Comparison of ENCODE assay signal across 8 cellular contexts in the genomic region with DNA sequence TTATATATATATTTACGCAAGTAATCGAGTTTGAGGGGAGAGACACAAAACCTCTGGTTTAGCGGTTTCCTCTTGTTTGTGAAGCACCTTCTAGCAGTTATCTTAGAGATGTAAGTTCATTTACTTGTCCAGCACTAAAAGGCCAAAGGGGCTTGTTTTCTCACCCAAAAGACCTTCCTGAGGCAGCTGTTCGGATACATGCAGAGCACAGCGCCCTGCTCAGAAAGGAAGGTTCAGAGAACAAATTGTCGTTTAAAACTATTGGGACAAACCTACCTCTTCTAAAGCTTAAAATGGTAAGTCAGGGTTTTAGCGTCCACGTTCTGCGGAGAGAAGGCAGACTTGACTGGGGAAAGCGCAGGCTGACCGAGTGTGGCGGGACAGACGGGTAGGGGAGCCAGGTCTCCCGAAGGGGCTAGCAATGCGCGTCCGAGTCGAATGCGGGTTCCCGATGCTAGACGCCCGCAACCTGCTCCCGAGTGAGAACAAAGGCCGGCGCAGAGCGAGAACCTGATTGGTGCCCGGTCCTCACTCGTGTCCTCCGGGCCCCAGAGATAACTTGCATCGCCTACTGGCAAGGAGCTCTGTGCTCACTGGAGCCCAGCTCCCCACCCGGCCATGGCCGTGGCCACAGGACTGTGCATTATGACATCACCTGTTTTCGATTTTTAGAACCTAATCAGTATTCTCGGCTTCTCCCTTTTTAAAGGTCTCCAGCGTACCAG. TPM values are rescaled to one million over a fixed set of nuclear protein-coding genes. Genes with fewer than 3 reads are reported as not detected.
DNase-seq lines count a peak whose midpoint lies in the region; ATAC-seq, FAIRE-seq and TF ChIP-seq lines count a peak whose summit lies in the region.

No MANE protein-coding gene starts in this region.

- peak; percentile 29 for ATAC-seq in GM23338

- H3K4me1 ChIP-seq in GM23338 (ENCODE audit: insufficient read depth), result peaks cover 41% of the 10 kb centered on the region

- H2AFZ ChIP-seq in GM23338, result peak overlapping the region; percentile 72

- H3K36me3 Mint-ChIP-seq in GM23338 (ENCODE audit: low read depth), result no peaks in the 10 kb centered on the region
- H3K36me3 Mint-ChIP-seq in activated CD4-positive, alpha-beta memory T cell treated with anti-CD3 and anti-CD28 coated beads, Interleukin-2, amount 10 ng/mL, durations not matched to agents 7 days and 5 days (ENCODE audit: low read depth), result no peaks in the 10 kb centered on the region

- DNase-seq in DMS79 (lab: John Stamatoyannopoulos, UW), result peak; percentile 82
- DNase-seq in GM23338 (ENCODE audit: low spot score), result peak; percentile 85
- peak; percentile 60 for DNase-seq in NCI-H2107 (lab: John Stamatoyannopoulos, UW)
- DNase-seq in activated CD4-positive, alpha-beta memory T cell treated with anti-CD3 and anti-CD28 coated beads, Interleukin-2, amount 10 ng/mL, durations not matched to agents 7 days and 5 days, result peak; percentile 71
- DNase-seq in effector CD8-positive, alpha-beta T cell (lab: John Stamatoyannopoulos, UW), result peak; percentile 54
- DNase-seq in lung microvascular endothelial cell (ENCODE audit: low read depth in 2 of 2), result peak; percentile 3 to 50
- peak; percentile 34 to 60 (median 43) for DNase-seq in stimulated activated CD4-positive, alpha-beta T cell treated with anti-CD3 and anti-CD28 coated beads, TNF-alpha, amount 100 ng/mL, for 24 hours (ENCODE audit: low read depth in 3 of 3)
- no peak for DNase-seq in urothelium cell line (ENCODE audit: low spot score)

- FAIRE-seq in urothelium cell line (lab: Jason Lieb, UNC), result no peak

- peaks cover 30% of the 10 kb centered on the region for H3K79me2 ChIP-seq in GM23338 (replicated peaks; ENCODE audit: insufficient read depth)

- peak overlapping the region; percentile 80 for H3K4me2 ChIP-seq in GM23338

- H3K27ac Mint-ChIP-seq in GM23338, result no peak overlapping the region
- H3K27ac Mint-ChIP-seq in activated CD4-positive, alpha-beta memory T cell treated with anti-CD3 and anti-CD28 coated beads, Interleukin-2, amount 10 ng/mL, durations not matched to agents 7 days and 5 days, result no peak overlapping the region

- H3K9me3 Mint-ChIP-seq in GM23338, result no peaks in the 10 kb centered on the region; the same call in 2 of the 3 replicates
- no peaks in the 10 kb centered on the region for H3K9me3 Mint-ChIP-seq in activated CD4-positive, alpha-beta memory T cell treated with anti-CD3 and anti-CD28 coated beads, Interleukin-2, amount 10 ng/mL, durations not matched to agents 7 days and 5 days

- H3K27ac ChIP-seq in GM23338 (ENCODE audit: low read depth), result peak overlapping the region; percentile 52; the same call in 1 of the 2 replicates

- H3K4me3 ChIP-seq in GM23338, result peak overlapping the region; percentile 52

- H4K20me1 ChIP-seq in GM23338 (replicated peaks; ENCODE audit: insufficient read depth), result no peaks in the 10 kb centered on the region

- H3K4me3 Mint-ChIP-seq in GM23338, result no peak overlapping the region
- no peak overlapping the region for H3K4me3 Mint-ChIP-seq in activated CD4-positive, alpha-beta memory T cell treated with anti-CD3 and anti-CD28 coated beads, Interleukin-2, amount 10 ng/mL, durations not matched to agents 7 days and 5 days

- no peaks in the 10 kb centered on the region for H3K9me2 ChIP-seq in GM23338 (ENCODE audit: insufficient read depth)

- peaks cover 42% of the 10 kb centered on the region for H3K4me1 Mint-ChIP-seq in GM23338
- peaks cover 31% of the 10 kb centered on the region for H3K4me1 Mint-ChIP-seq in activated CD4-positive, alpha-beta memory T cell treated with anti-CD3 and anti-CD28 coated beads, Interleukin-2, amount 10 ng/mL, durations not matched to agents 7 days and 5 days

- no peak for TF ChIP-seq CTCF in GM23338 (conservative IDR thresholded peaks at IDR 0.05; ENCODE audit: low read depth in 2 of 2)

- POLR2A ChIA-PET in activated CD4-positive, alpha-beta memory T cell treated with anti-CD3 and anti-CD28 coated beads, Interleukin-2, amount 10 ng/mL, durations not matched to agents 7 days and 5 days (lab: Charles Lee), result interaction anchor here (0.7 to 4.8 kb wide), 29 partner anchors 9 to 1157 kb away, joined by 3 to 75 read pairs (median 6); partner anchors contain the start of genes CCDC82, CEP57, CWC15 and ENDOD1

- no peaks in the 10 kb centered on the region for H3F3A ChIP-seq in GM23338 (replicated peaks; ENCODE audit: low read depth)

- CTCF ChIA-PET in activated CD4-positive, alpha-beta memory T cell treated with anti-CD3 and anti-CD28 coated beads, Interleukin-2, amount 10 ng/mL, durations not matched to agents 7 days and 5 days (lab: Charles Lee), result interaction anchor here (0.9 to 3.8 kb wide), 17 partner anchors 22 to 1232 kb away, joined by 3 to 41 read pairs (median 6); partner anchors contain the start of genes CWC15, ENDOD1, FAM76B and KDM4D

- peaks cover 15% of the 10 kb centered on the region for H3K27me3 Mint-ChIP-seq in GM23338 (ENCODE audit: insufficient read depth, low read depth, poor library complexity)
- peaks cover 12% of the 10 kb centered on the region for H3K27me3 Mint-ChIP-seq in activated CD4-positive, alpha-beta memory T cell treated with anti-CD3 and anti-CD28 coated beads, Interleukin-2, amount 10 ng/mL, durations not matched to agents 7 days and 5 days

- H3K36me3 ChIP-seq in GM23338 (ENCODE audit: insufficient read depth), result no peaks in the 10 kb centered on the region

- H3K27me3 ChIP-seq in GM23338 (ENCODE audit: insufficient read depth), result peaks cover 31% of the 10 kb centered on the region

TF ChIP-seq in GM23338, 12 proteins besides CTCF, POLR2A, EP300 and RAD21:
- TF ChIP-seq EZH2phosphoT487 (IDR thresholded peaks at IDR 0.05; ENCODE audit: unreplicated experiment) (no peak), POLR2AphosphoS5 (IDR thresholded peaks at IDR 0.05; ENCODE audit: low read depth) (no peak), JUNB (IDR thresholded peaks at IDR 0.05; ENCODE audit: unreplicated experiment) (no peak), ETS1 (IDR thresholded peaks at IDR 0.05) (no peak)

RNA-seq across cellular contexts. Expression of gene SESN3, which starts 1.0 kb away (rescaled TPM):
- total RNA-seq in GM23338 (2014; rRNA removed; shearing (Covaris generic)), result 30.5 and 32.4 TPM in 2 replicates
- 5.3 and 5.5 TPM in 2 replicates for polyA plus RNA-seq in GM23338 (2016; fragmentation: Nextera tagmentation; extraction: Ambion mirVana)
- 10 to 100 TPM; 23.2 to 24.6 TPM for total RNA-seq in activated CD4-positive, alpha-beta memory T cell treated with anti-CD3 and anti-CD28 coated beads, Interleukin-2, amount 10 ng/mL, durations not matched to agents 7 days and 5 days
- total RNA-seq in lung microvascular endothelial cell, result 19.0 and 51.2 TPM in 2 replicates
